Comparison of ENCODE assay signal across 1 cellular context in genomic region chr9:81521892-81522291, GRCh38.
A peak's percentile ranks its signal among the peaks of the same experiment; 100 is the strongest.
TF ChIP-seq lines count a peak whose summit lies in the region.

No MANE protein-coding gene starts in this region.

TF ChIP-seq in HepG2, 621 proteins besides CTCF, POLR2A, EP300 and RAD21 (continued from another document):
- TF ChIP-seq ZNF574 (CRISPR knock-in tag; IDR thresholded peaks at IDR 0.05) (no peak), PHF8 (CRISPR knock-in tag; IDR thresholded peaks at IDR 0.05) (no peak), TFDP1 (CRISPR knock-in tag; IDR thresholded peaks at IDR 0.05; ENCODE audit: borderline replicate concordance) (no peak), GTF2F1 (IDR thresholded peaks at IDR 0.05; ENCODE audit: low read length) (no peak), WIZ (CRISPR knock-in tag; IDR thresholded peaks at IDR 0.05) (no peak), RFXANK (CRISPR knock-in tag; IDR thresholded peaks at IDR 0.05) (no peak), DRAP1 (CRISPR knock-in tag; IDR thresholded peaks at IDR 0.05) (no peak), ZNF691 (CRISPR knock-in tag; IDR thresholded peaks at IDR 0.05; ENCODE audit: borderline replicate concordance, low read depth) (no peak), ATF3 (CRISPR knock-in tag; IDR thresholded peaks at IDR 0.05) (peak; percentile 64; the same call in 1 of the 2 replicates), ZNF383 (CRISPR knock-in tag; IDR thresholded peaks at IDR 0.05; ENCODE audit: borderline replicate concordance) (no peak), ZGPAT (CRISPR knock-in tag; IDR thresholded peaks at IDR 0.05) (no peak), ZNF772 (CRISPR knock-in tag; IDR thresholded peaks at IDR 0.05) (no peak), ZSCAN29 (CRISPR knock-in tag; conservative IDR thresholded peaks at IDR 0.05) (no peak), PRDM15 (CRISPR knock-in tag; IDR thresholded peaks at IDR 0.05) (no peak), JUND (CRISPR knock-in tag; IDR thresholded peaks at IDR 0.05) (0 out of 2 replicates have a peak, but pooled peaks have one; percentile 62), ZNF17 (CRISPR knock-in tag; IDR thresholded peaks at IDR 0.05) (no peak), ZNF10 (CRISPR knock-in tag; IDR thresholded peaks at IDR 0.05; ENCODE audit: borderline replicate concordance, low read depth) (no peak), ZBTB7A (CRISPR knock-in tag; IDR thresholded peaks at IDR 0.05) (no peak), HNF4A (CRISPR knock-in tag; IDR thresholded peaks at IDR 0.05) (0 out of 2 replicates have a peak, but pooled peaks have one; percentile 15), ARID5B (CRISPR knock-in tag; IDR thresholded peaks at IDR 0.05) (no peak), RXRB (CRISPR knock-in tag; IDR thresholded peaks at IDR 0.05; ENCODE audit: borderline replicate concordance) (peak; percentile 43; the same call in 1 of the 2 replicates), ZNF724P (CRISPR knock-in tag; IDR thresholded peaks at IDR 0.05; ENCODE audit: borderline replicate concordance) (no peak), ZNF441 (CRISPR knock-in tag; IDR thresholded peaks at IDR 0.05; ENCODE audit: borderline replicate concordance) (peak; percentile 75), TCF7 (IDR thresholded peaks at IDR 0.05; ENCODE audit: low read depth) (no peak), KLF9 (CRISPR knock-in tag; IDR thresholded peaks at IDR 0.05; ENCODE audit: low read depth) (no peak), KDM5A (IDR thresholded peaks at IDR 0.05; ENCODE audit: borderline replicate concordance, low read length) (no peak)
